ENCODE assay signal across 1 cellular context in the genomic region with DNA sequence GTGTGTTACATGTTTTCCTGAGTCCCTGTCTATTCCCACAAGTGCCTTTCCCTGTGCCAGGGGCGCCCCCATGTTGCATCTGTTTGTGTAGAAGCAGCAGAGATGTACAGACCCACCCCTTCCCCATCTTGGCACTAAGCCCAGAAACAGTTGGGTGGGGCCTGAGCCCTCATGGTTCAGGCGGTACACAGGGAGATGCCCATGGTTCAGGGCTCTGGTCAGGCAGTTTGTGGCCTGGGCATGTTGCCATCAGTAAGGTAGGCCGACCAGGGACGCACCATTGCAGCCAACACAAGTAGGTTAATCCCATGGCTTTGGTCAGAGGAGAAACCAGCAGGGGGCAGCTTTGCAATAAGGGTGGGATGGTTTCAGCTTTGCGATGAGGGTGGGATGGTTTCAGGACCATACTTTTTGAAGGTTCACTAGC.
TF ChIP-seq lines count a peak whose summit lies in the region.

No MANE protein-coding gene starts in this region.

TF ChIP-seq in K562, 482 proteins besides CTCF, POLR2A, EP300 and RAD21 (continued from another document):
- TF ChIP-seq, protein P1, sequence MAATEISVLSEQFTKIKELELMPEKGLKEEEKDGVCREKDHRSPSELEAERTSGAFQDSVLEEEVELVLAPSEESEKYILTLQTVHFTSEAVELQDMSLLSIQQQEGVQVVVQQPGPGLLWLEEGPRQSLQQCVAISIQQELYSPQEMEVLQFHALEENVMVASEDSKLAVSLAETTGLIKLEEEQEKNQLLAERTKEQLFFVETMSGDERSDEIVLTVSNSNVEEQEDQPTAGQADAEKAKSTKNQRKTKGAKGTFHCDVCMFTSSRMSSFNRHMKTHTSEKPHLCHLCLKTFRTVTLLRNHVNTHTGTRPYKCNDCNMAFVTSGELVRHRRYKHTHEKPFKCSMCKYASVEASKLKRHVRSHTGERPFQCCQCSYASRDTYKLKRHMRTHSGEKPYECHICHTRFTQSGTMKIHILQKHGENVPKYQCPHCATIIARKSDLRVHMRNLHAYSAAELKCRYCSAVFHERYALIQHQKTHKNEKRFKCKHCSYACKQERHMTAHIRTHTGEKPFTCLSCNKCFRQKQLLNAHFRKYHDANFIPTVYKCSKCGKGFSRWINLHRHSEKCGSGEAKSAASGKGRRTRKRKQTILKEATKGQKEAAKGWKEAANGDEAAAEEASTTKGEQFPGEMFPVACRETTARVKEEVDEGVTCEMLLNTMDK (IDR thresholded peaks at IDR 0.05; ENCODE audit: borderline replicate concordance, insufficient read depth, low read depth, low read length, poor library complexity, severe bottlenecking): peak; percentile 81
- TF ChIP-seq PURB (CRISPR knock-in tag; IDR thresholded peaks at IDR 0.05; ENCODE audit: low read depth): no peak
- no peak for TF ChIP-seq HLTF (IDR thresholded peaks at IDR 0.05)
- TF ChIP-seq ETV5 (CRISPR knock-in tag; IDR thresholded peaks at IDR 0.05; ENCODE audit: low read depth): no peak
- TF ChIP-seq YY1 (IDR thresholded peaks at IDR 0.05; ENCODE audit: borderline replicate concordance in 1 of 3, control insufficient read depth in 1 of 3, extremely low read depth in 1 of 3, insufficient read depth in 3 of 3, insufficient read length in 1 of 3, insufficient replicate concordance in 2 of 3, low read depth in 1 of 3, low read length in 2 of 3): no peak
- no peak for TF ChIP-seq CREB1 (IDR thresholded peaks at IDR 0.05)
- TF ChIP-seq CREB1 (CRISPR knock-in tag; IDR thresholded peaks at IDR 0.05): 0 out of 2 replicates have a peak, but pooled peaks have one; percentile 15
- TF ChIP-seq KLF10 (CRISPR knock-in tag; IDR thresholded peaks at IDR 0.05): no peak
- TF ChIP-seq ZNF347 (CRISPR knock-in tag; IDR thresholded peaks at IDR 0.05; ENCODE audit: low read depth): no peak
- TF ChIP-seq, protein P2, sequence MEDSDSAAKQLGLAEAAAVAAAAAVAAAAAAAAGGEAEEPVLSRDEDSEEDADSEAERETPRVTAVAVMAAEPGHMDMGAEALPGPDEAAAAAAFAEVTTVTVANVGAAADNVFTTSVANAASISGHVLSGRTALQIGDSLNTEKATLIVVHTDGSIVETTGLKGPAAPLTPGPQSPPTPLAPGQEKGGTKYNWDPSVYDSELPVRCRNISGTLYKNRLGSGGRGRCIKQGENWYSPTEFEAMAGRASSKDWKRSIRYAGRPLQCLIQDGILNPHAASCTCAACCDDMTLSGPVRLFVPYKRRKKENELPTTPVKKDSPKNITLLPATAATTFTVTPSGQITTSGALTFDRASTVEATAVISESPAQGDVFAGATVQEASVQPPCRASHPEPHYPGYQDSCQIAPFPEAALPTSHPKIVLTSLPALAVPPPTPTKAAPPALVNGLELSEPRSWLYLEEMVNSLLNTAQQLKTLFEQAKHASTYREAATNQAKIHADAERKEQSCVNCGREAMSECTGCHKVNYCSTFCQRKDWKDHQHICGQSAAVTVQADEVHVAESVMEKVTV (CRISPR knock-in tag; IDR thresholded peaks at IDR 0.05): peak; percentile 69
- TF ChIP-seq SMAD1 (IDR thresholded peaks at IDR 0.05; ENCODE audit: low read depth, low read length, partially characterized antibody): no peak
- TF ChIP-seq TCF7L2 (IDR thresholded peaks at IDR 0.05; ENCODE audit: low read depth, low read length): no peak
- no peak for TF ChIP-seq XRCC4 (IDR thresholded peaks at IDR 0.05; ENCODE audit: extremely low read depth, insufficient read depth, insufficient read length)
- TF ChIP-seq ARID1B (IDR thresholded peaks at IDR 0.05): no peak
- no peak for TF ChIP-seq ZNF668 (CRISPR knock-in tag; IDR thresholded peaks at IDR 0.05)
- no peak for TF ChIP-seq SRSF3 (IDR thresholded peaks at IDR 0.05; ENCODE audit: insufficient read depth, low read length)
- 0 out of 4 replicates have a peak, but pooled peaks of 1 of the 2 experiments have one; percentile 25 for TF ChIP-seq RCOR1 (IDR thresholded peaks at IDR 0.05; ENCODE audit: borderline replicate concordance in 1 of 2, low read depth in 2 of 2, low read length in 2 of 2)
- TF ChIP-seq, protein P3, sequence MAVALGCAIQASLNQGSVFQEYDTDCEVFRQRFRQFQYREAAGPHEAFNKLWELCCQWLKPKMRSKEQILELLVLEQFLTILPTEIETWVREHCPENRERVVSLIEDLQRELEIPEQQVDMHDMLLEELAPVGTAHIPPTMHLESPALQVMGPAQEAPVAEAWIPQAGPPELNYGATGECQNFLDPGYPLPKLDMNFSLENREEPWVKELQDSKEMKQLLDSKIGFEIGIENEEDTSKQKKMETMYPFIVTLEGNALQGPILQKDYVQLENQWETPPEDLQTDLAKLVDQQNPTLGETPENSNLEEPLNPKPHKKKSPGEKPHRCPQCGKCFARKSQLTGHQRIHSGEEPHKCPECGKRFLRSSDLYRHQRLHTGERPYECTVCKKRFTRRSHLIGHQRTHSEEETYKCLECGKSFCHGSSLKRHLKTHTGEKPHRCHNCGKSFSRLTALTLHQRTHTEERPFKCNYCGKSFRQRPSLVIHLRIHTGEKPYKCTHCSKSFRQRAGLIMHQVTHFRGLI (CRISPR knock-in tag; IDR thresholded peaks at IDR 0.05): no peak
- TF ChIP-seq, protein P4, sequence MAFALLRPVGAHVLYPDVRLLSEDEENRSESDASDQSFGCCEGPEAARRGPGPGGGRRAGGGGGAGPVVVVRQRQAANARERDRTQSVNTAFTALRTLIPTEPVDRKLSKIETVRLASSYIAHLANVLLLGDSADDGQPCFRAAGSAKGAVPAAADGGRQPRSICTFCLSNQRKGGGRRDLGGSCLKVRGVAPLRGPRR (CRISPR knock-in tag; IDR thresholded peaks at IDR 0.05): no peak
- TF ChIP-seq SP1 (CRISPR knock-in tag; IDR thresholded peaks at IDR 0.05): no peak
- TF ChIP-seq SMC3 (conservative IDR thresholded peaks at IDR 0.05; ENCODE audit: insufficient read depth, low read depth, low read length): peak; percentile 66
- no peak for TF ChIP-seq DMBX1 (CRISPR knock-in tag; IDR thresholded peaks at IDR 0.05; ENCODE audit: borderline replicate concordance)
TF ChIP-seq in K562: peak in this region for 6.
